Comparison of ENCODE assay signal across 1 cellular context in the genomic region with DNA sequence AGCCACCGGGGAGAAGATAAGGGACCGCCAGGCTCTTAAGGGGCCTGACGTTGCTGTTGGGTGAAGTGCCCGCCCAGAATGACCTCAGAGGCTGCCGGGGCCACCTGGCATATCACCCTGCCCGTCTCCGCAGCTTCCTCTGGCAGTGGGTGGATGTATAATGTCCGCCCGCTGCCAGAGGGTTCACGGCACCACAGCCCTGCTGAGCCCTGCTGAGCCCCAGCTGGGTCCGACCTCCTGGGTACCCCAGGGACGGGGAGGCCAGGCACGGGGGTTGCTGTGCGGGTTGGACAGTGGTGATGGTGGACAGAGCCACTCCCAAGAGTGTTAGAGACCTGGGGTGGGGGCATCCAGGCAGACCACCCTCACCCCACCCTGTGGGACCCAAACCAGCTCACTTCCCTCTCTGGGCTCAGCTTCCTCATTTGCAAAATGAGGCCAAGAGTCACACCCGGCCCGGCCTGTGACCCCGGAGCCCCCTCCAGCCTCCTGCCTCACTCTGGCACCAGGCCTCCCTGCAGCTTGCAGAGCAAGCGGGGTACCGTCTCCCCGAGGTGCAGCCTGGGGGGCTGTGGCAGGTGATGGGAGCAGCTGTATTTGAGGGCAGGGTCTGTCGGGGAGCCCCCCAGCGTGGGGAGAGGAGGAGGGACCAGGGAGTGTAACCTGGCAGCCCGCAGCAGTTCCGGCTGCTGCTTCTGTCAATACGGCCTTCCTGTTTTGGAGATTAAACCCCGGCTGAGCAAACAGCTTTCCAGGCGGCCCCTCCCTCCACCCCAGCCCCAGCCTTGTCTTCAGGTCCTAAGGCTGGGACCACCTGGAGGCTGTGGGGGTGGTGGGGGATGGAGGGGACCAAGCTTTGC.
A peak's percentile ranks its signal among the peaks of the same experiment; 100 is the strongest.
TF ChIP-seq lines count a peak whose summit lies in the region.

No MANE protein-coding gene starts in this region.

TF ChIP-seq in HepG2, 621 proteins besides CTCF, POLR2A, EP300 and RAD21 (continued from another document and continues in another):
- TF ChIP-seq, protein P1, sequence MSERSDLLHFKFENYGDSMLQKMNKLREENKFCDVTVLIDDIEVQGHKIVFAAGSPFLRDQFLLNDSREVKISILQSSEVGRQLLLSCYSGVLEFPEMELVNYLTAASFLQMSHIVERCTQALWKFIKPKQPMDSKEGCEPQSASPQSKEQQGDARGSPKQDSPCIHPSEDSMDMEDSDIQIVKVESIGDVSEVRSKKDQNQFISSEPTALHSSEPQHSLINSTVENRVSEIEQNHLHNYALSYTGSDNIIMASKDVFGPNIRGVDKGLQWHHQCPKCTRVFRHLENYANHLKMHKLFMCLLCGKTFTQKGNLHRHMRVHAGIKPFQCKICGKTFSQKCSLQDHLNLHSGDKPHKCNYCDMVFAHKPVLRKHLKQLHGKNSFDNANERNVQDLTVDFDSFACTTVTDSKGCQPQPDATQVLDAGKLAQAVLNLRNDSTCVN (CRISPR knock-in tag; IDR thresholded peaks at IDR 0.05; ENCODE audit: borderline replicate concordance): no peak
- TF ChIP-seq ZMYM2 (CRISPR knock-in tag; IDR thresholded peaks at IDR 0.05): no peak
- TF ChIP-seq RXRA (CRISPR knock-in tag; IDR thresholded peaks at IDR 0.05): peak; percentile 85
- TF ChIP-seq, protein P2, sequence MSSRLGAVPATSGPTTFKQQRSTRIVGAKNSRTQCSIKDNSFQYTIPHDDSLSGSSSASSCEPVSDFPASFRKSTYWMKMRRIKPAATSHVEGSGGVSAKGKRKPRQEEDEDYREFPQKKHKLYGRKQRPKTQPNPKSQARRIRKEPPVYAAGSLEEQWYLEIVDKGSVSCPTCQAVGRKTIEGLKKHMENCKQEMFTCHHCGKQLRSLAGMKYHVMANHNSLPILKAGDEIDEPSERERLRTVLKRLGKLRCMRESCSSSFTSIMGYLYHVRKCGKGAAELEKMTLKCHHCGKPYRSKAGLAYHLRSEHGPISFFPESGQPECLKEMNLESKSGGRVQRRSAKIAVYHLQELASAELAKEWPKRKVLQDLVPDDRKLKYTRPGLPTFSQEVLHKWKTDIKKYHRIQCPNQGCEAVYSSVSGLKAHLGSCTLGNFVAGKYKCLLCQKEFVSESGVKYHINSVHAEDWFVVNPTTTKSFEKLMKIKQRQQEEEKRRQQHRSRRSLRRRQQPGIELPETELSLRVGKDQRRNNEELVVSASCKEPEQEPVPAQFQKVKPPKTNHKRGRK (CRISPR knock-in tag; IDR thresholded peaks at IDR 0.05): no peak
- peak; percentile 36; the same call in 1 of the 2 replicates for TF ChIP-seq KAT8 (CRISPR knock-in tag; IDR thresholded peaks at IDR 0.05)
- TF ChIP-seq SETDB1 (CRISPR knock-in tag; IDR thresholded peaks at IDR 0.05; ENCODE audit: borderline replicate concordance): peak; percentile 70; the same call in 1 of the 2 replicates
- TF ChIP-seq ELF3 (CRISPR knock-in tag; IDR thresholded peaks at IDR 0.05): peak; percentile 85
- TF ChIP-seq ATAD3A (CRISPR knock-in tag; IDR thresholded peaks at IDR 0.05): no peak
- no peak for TF ChIP-seq NFIB (CRISPR knock-in tag; IDR thresholded peaks at IDR 0.05; ENCODE audit: borderline replicate concordance)
- TF ChIP-seq ZNF570 (CRISPR knock-in tag; IDR thresholded peaks at IDR 0.05; ENCODE audit: borderline replicate concordance): no peak
- TF ChIP-seq, protein P3, sequence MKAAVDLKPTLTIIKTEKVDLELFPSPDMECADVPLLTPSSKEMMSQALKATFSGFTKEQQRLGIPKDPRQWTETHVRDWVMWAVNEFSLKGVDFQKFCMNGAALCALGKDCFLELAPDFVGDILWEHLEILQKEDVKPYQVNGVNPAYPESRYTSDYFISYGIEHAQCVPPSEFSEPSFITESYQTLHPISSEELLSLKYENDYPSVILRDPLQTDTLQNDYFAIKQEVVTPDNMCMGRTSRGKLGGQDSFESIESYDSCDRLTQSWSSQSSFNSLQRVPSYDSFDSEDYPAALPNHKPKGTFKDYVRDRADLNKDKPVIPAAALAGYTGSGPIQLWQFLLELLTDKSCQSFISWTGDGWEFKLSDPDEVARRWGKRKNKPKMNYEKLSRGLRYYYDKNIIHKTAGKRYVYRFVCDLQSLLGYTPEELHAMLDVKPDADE (CRISPR knock-in tag; IDR thresholded peaks at IDR 0.05): peak; percentile 41; the same call in 1 of the 2 replicates
- TF ChIP-seq RCOR2 (CRISPR knock-in tag; IDR thresholded peaks at IDR 0.05): no peak; the same call in 1 of the 2 replicates
- TF ChIP-seq PPARG (CRISPR knock-in tag; conservative IDR thresholded peaks at IDR 0.05): peak; percentile 88
- no peak for TF ChIP-seq ZKSCAN5 (CRISPR knock-in tag; IDR thresholded peaks at IDR 0.05)
- no peak for TF ChIP-seq ZNF160 (CRISPR knock-in tag; IDR thresholded peaks at IDR 0.05)
- no peak for TF ChIP-seq NFKBIZ (CRISPR knock-in tag; IDR thresholded peaks at IDR 0.05)
- TF ChIP-seq, protein P4, sequence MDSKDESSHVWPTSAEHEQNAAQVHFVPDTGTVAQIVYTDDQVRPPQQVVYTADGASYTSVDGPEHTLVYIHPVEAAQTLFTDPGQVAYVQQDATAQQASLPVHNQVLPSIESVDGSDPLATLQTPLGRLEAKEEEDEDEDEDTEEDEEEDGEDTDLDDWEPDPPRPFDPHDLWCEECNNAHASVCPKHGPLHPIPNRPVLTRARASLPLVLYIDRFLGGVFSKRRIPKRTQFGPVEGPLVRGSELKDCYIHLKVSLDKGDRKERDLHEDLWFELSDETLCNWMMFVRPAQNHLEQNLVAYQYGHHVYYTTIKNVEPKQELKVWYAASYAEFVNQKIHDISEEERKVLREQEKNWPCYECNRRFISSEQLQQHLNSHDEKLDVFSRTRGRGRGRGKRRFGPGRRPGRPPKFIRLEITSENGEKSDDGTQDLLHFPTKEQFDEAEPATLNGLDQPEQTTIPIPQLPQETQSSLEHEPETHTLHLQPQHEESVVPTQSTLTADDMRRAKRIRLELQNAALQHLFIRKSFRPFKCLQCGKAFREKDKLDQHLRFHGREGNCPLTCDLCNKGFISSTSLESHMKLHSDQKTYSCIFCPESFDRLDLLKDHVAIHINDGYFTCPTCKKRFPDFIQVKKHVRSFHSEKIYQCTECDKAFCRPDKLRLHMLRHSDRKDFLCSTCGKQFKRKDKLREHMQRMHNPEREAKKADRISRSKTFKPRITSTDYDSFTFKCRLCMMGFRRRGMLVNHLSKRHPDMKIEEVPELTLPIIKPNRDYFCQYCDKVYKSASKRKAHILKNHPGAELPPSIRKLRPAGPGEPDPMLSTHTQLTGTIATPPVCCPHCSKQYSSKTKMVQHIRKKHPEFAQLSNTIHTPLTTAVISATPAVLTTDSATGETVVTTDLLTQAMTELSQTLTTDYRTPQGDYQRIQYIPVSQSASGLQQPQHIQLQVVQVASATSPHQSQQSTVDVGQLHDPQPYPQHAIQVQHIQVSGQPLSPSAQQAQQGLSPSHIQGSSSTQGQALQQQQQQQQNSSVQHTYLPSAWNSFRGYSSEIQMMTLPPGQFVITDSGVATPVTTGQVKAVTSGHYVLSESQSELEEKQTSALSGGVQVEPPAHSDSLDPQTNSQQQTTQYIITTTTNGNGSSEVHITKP (CRISPR knock-in tag; IDR thresholded peaks at IDR 0.05; ENCODE audit: low read depth): peak; percentile 57; the same call in 1 of the 2 replicates
- 0 out of 2 replicates have a peak, but pooled peaks have one; percentile 47 for TF ChIP-seq SMYD3 (CRISPR knock-in tag; IDR thresholded peaks at IDR 0.05)
- TF ChIP-seq JUN (CRISPR knock-in tag; IDR thresholded peaks at IDR 0.05): no peak
- TF ChIP-seq HHEX (CRISPR knock-in tag; IDR thresholded peaks at IDR 0.05): 0 out of 2 replicates have a peak, but pooled peaks have one; percentile 19
- TF ChIP-seq ZNF746 (CRISPR knock-in tag; IDR thresholded peaks at IDR 0.05): peak; percentile 77; the same call in 1 of the 2 replicates
- peak; percentile 55; the same call in 1 of the 2 replicates for TF ChIP-seq ZSCAN31 (CRISPR knock-in tag; IDR thresholded peaks at IDR 0.05; ENCODE audit: low read depth)
- peak; percentile 73 for TF ChIP-seq MED1 (CRISPR knock-in tag; IDR thresholded peaks at IDR 0.05)
- TF ChIP-seq GABPB1 (CRISPR knock-in tag; IDR thresholded peaks at IDR 0.05): peak; percentile 73
- TF ChIP-seq MEIS1 (CRISPR knock-in tag; IDR thresholded peaks at IDR 0.05; ENCODE audit: borderline replicate concordance): no peak
- no peak for TF ChIP-seq ZNF329 (CRISPR knock-in tag; IDR thresholded peaks at IDR 0.05; ENCODE audit: low read depth)
- TF ChIP-seq SRY (CRISPR knock-in tag; IDR thresholded peaks at IDR 0.05): no peak; the same call in 1 of the 2 replicates
- TF ChIP-seq, protein P5, sequence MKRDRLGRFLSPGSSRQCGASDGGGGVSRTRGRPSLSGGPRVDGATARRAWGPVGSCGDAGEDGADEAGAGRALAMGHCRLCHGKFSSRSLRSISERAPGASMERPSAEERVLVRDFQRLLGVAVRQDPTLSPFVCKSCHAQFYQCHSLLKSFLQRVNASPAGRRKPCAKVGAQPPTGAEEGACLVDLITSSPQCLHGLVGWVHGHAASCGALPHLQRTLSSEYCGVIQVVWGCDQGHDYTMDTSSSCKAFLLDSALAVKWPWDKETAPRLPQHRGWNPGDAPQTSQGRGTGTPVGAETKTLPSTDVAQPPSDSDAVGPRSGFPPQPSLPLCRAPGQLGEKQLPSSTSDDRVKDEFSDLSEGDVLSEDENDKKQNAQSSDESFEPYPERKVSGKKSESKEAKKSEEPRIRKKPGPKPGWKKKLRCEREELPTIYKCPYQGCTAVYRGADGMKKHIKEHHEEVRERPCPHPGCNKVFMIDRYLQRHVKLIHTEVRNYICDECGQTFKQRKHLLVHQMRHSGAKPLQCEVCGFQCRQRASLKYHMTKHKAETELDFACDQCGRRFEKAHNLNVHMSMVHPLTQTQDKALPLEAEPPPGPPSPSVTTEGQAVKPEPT (CRISPR knock-in tag; IDR thresholded peaks at IDR 0.05; ENCODE audit: low read depth): no peak
- peak; percentile 58 for TF ChIP-seq PHF21A (CRISPR knock-in tag; IDR thresholded peaks at IDR 0.05)
- TF ChIP-seq, protein P6, sequence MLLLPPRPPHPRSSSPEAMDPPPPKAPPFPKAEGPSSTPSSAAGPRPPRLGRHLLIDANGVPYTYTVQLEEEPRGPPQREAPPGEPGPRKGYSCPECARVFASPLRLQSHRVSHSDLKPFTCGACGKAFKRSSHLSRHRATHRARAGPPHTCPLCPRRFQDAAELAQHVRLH (CRISPR knock-in tag; IDR thresholded peaks at IDR 0.05; ENCODE audit: borderline replicate concordance, low read depth): peak; percentile 40; the same call in 1 of the 2 replicates
- TF ChIP-seq, protein P7, sequence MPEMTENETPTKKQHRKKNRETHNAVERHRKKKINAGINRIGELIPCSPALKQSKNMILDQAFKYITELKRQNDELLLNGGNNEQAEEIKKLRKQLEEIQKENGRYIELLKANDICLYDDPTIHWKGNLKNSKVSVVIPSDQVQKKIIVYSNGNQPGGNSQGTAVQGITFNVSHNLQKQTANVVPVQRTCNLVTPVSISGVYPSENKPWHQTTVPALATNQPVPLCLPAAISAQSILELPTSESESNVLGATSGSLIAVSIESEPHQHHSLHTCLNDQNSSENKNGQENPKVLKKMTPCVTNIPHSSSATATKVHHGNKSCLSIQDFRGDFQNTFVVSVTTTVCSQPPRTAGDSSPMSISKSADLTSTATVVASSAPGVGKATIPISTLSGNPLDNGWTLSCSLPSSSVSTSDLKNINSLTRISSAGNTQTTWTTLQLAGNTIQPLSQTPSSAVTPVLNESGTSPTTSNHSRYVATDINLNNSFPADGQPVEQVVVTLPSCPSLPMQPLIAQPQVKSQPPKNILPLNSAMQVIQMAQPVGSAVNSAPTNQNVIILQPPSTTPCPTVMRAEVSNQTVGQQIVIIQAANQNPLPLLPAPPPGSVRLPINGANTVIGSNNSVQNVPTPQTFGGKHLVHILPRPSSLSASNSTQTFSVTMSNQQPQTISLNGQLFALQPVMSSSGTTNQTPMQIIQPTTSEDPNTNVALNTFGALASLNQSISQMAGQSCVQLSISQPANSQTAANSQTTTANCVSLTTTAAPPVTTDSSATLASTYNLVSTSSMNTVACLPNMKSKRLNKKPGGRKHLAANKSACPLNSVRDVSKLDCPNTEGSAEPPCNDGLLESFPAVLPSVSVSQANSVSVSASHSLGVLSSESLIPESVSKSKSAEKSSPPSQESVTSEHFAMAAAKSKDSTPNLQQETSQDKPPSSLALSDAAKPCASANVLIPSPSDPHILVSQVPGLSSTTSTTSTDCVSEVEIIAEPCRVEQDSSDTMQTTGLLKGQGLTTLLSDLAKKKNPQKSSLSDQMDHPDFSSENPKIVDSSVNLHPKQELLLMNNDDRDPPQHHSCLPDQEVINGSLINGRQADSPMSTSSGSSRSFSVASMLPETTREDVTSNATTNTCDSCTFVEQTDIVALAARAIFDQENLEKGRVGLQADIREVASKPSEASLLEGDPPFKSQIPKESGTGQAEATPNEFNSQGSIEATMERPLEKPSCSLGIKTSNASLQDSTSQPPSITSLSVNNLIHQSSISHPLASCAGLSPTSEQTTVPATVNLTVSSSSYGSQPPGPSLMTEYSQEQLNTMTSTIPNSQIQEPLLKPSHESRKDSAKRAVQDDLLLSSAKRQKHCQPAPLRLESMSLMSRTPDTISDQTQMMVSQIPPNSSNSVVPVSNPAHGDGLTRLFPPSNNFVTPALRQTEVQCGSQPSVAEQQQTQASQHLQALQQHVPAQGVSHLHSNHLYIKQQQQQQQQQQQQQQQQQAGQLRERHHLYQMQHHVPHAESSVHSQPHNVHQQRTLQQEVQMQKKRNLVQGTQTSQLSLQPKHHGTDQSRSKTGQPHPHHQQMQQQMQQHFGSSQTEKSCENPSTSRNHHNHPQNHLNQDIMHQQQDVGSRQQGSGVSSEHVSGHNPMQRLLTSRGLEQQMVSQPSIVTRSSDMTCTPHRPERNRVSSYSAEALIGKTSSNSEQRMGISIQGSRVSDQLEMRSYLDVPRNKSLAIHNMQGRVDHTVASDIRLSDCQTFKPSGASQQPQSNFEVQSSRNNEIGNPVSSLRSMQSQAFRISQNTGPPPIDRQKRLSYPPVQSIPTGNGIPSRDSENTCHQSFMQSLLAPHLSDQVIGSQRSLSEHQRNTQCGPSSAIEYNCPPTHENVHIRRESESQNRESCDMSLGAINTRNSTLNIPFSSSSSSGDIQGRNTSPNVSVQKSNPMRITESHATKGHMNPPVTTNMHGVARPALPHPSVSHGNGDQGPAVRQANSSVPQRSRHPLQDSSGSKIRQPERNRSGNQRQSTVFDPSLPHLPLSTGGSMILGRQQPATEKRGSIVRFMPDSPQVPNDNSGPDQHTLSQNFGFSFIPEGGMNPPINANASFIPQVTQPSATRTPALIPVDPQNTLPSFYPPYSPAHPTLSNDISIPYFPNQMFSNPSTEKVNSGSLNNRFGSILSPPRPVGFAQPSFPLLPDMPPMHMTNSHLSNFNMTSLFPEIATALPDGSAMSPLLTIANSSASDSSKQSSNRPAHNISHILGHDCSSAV (CRISPR knock-in tag; IDR thresholded peaks at IDR 0.05; ENCODE audit: borderline replicate concordance): no peak
- TF ChIP-seq LCORL (IDR thresholded peaks at IDR 0.05): no peak
- TF ChIP-seq LCORL (CRISPR knock-in tag; IDR thresholded peaks at IDR 0.05): peak; percentile 96
- no peak for TF ChIP-seq PTBP1 (IDR thresholded peaks at IDR 0.05; ENCODE audit: low read depth, low read length, poor library complexity, severe bottlenecking)
